7 cellular contexts compared by ENCODE assay signal in genomic region chr2:53342248-53342647, GRCh38.
"Had no signal": no experiment of that assay in that cellular context is flagged by ENCODE, and none has a peak within 500 bp of the region (broad histone marks: within the 10 kb centered on the region; RNA-seq: fewer than 3 reads in every experiment).

No MANE protein-coding gene starts in this region.

- FAIRE-seq: HTR-8/SVneo, K562 had no signal

- H3K4me2 ChIP-seq: KMS-11 had no signal

- H3K9ac ChIP-seq: KMS-11 had no signal

- H3K4me3 ChIP-seq: K562 had no signal

- DNase-seq: IMR-90, KBM-7, KG1 had no signal

- ATAC-seq: K562 had no signal

- H3K27ac ChIP-seq: HL-60, KMS-11 had no signal
